Comparison of ENCODE assay signal across 21 cellular contexts in the genomic region with DNA sequence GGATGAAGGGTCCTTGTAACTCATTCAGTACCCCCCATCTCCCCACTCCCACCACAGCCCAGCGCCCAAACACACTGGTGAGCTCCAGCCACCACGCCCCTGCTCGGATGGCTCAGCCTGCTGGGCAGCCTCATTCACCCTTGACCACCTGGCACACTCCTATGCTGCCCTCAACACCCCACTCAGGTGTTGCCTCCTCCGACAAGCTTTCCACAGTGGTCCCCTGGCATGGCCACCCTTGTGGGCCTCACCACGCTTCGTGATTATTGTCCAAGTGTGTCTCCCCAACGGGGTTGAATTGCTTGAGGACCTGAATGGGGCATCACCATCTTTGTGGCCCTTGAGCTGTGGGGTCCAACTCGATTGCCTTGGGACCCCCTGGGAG. TPM values are rescaled to one million over a fixed set of nuclear protein-coding genes. Genes with fewer than 3 reads are reported as not detected.
A peak's percentile ranks its signal among the peaks of the same experiment; 100 is the strongest.
DNase-seq lines count a peak whose midpoint lies in the region; ATAC-seq and TF ChIP-seq lines count a peak whose summit lies in the region.
"Had no signal": no experiment of that assay in that cellular context is flagged by ENCODE, and none has a peak within 500 bp of the region (broad histone marks: within the 10 kb centered on the region; RNA-seq: fewer than 3 reads in every experiment).

No MANE protein-coding gene starts in this region.

- H3K4me3 Mint-ChIP-seq in T-helper 1 cell treated with Interleukin-12 subunit alpha and Interleukin-12 subunit beta and Interleukin-4 antibody, amounts not matched to agents 30 μg/mL and 1 μg/mL, for 36 hours, result no peak overlapping the region
- no peak overlapping the region for H3K4me3 Mint-ChIP-seq in activated T-helper 17 cell treated with anti-CD3 and anti-CD28 coated beads, Interleukin-2, amount 50 U/mL, for 72 hours
- H3K4me3 Mint-ChIP-seq: CD8-positive, alpha-beta memory T cell had no signal

- H3K9me3 ChIP-seq in IMR-90 (ENCODE audit: control insufficient read depth, insufficient read depth, low read length) (no peaks in the 10 kb centered on the region), hepatocyte (ENCODE audit: low read depth) (no peaks in the 10 kb centered on the region), spleen (no peaks in the 10 kb centered on the region)
- H3K9me3 ChIP-seq: Peyer's patch, SJCRH30 had no signal

- no peak for TF ChIP-seq CTCF in IMR-90 (conservative IDR thresholded peaks at IDR 0.05; ENCODE audit: low read depth, low read length)
- TF ChIP-seq CTCF in hepatocyte (IDR thresholded peaks at IDR 0.05; ENCODE audit: poor library complexity), result no peak
- no peak for TF ChIP-seq CTCF in spleen (IDR thresholded peaks at IDR 0.05 in 8 of 11, conservative IDR thresholded peaks at IDR 0.05 in 3 of 11)

- no peak overlapping the region for H2AK5ac ChIP-seq in IMR-90 (ENCODE audit: low read depth, low read length)

- H3K36me3 ChIP-seq in IMR-90 (ENCODE audit: control insufficient read depth, insufficient read depth, low read length) (no peaks in the 10 kb centered on the region), hepatocyte (replicated peaks; ENCODE audit: insufficient read depth, low read depth) (no peaks in the 10 kb centered on the region), spleen (no peaks in the 10 kb centered on the region)
- H3K36me3 ChIP-seq: Peyer's patch, SJCRH30 had no signal

- peak overlapping the region; percentile 36 for H3K27ac Mint-ChIP-seq in T-helper 1 cell treated with Interleukin-12 subunit alpha and Interleukin-12 subunit beta and Interleukin-4 antibody, amounts not matched to agents 30 μg/mL and 1 μg/mL, for 36 hours
- H3K27ac Mint-ChIP-seq in activated T-helper 17 cell treated with anti-CD3 and anti-CD28 coated beads, Interleukin-2, amount 50 U/mL, for 72 hours, result no peak overlapping the region

- no peaks in the 10 kb centered on the region for H3K9me2 ChIP-seq in hepatocyte (replicated peaks; ENCODE audit: insufficient read depth)

- no peak overlapping the region for H3K18ac ChIP-seq in IMR-90 (ENCODE audit: low read depth, low read length)

- no peak overlapping the region for H2BK5ac ChIP-seq in IMR-90 (ENCODE audit: low read depth, low read length, poor library complexity, severe bottlenecking)

- no peak overlapping the region for H3K23ac ChIP-seq in IMR-90 (ENCODE audit: low read depth, low read length)

- no peak overlapping the region for H4K8ac ChIP-seq in IMR-90 (ENCODE audit: low read depth in 2 of 2, low read length in 2 of 2)

- peaks cover 4% of the 10 kb centered on the region for H3K27me3 Mint-ChIP-seq in T-helper 1 cell treated with Interleukin-12 subunit alpha and Interleukin-12 subunit beta and Interleukin-4 antibody, amounts not matched to agents 30 μg/mL and 1 μg/mL, for 36 hours (ENCODE audit: low read depth)
- peaks cover 4% of the 10 kb centered on the region for H3K27me3 Mint-ChIP-seq in activated T-helper 17 cell treated with anti-CD3 and anti-CD28 coated beads, Interleukin-2, amount 50 U/mL, for 72 hours

- H3K9me3 Mint-ChIP-seq in T-helper 1 cell treated with Interleukin-12 subunit alpha and Interleukin-12 subunit beta and Interleukin-4 antibody, amounts not matched to agents 30 μg/mL and 1 μg/mL, for 36 hours, result no peaks in the 10 kb centered on the region
- H3K9me3 Mint-ChIP-seq in activated T-helper 17 cell treated with anti-CD3 and anti-CD28 coated beads, Interleukin-2, amount 50 U/mL, for 72 hours, result no peaks in the 10 kb centered on the region
- H3K9me3 Mint-ChIP-seq: CD8-positive, alpha-beta memory T cell had no signal

- H2BK15ac ChIP-seq in IMR-90 (ENCODE audit: low read depth, low read length), result no peak overlapping the region

- H3K4ac ChIP-seq in IMR-90 (ENCODE audit: low read depth, low read length), result no peak overlapping the region

- H3K14ac ChIP-seq in IMR-90 (replicated peaks; ENCODE audit: low read depth, low read length), result no peak overlapping the region

- dilution Hi-C loops in IMR-90 (cut with HindIII; ENCODE audit: low sequenced_read_pairs, unreplicated experiment), result no loop called here

- H4K20me1 ChIP-seq in IMR-90 (ENCODE audit: insufficient read depth, low read length) (no peaks in the 10 kb centered on the region), hepatocyte (ENCODE audit: insufficient read depth, poor library complexity, severe bottlenecking) (no peaks in the 10 kb centered on the region)

- no peaks in the 10 kb centered on the region for H3K79me1 ChIP-seq in IMR-90 (ENCODE audit: low read depth in 1 of 2, low read length in 2 of 2)

- ATAC-seq in IMR-90 (ENCODE audit: low read depth), result no peak
- ATAC-seq in activated T-helper 17 cell treated with anti-CD3 and anti-CD28 coated beads, Interleukin-2, amount 50 U/mL, for 72 hours (replicated peaks), result no peak
- ATAC-seq in GM21360 (IDR thresholded peaks at IDR 0.05; ENCODE audit: unreplicated experiment), result no peak

- H3K4me2 ChIP-seq in IMR-90 (ENCODE audit: low read depth, low read length) (no peak overlapping the region), hepatocyte (no peak overlapping the region)

- intact Hi-C loops in IMR-90 (cut with micrococcal nuclease), result no loop called here
- intact Hi-C loops in spleen (cut with DNase I; ENCODE audit: low total_unique reads), result no loop called here

- H3K9me1 ChIP-seq in IMR-90 (ENCODE audit: insufficient read depth, low read length), result no peaks in the 10 kb centered on the region

- H2BK20ac ChIP-seq in IMR-90 (ENCODE audit: low read depth, low read length), result no peak overlapping the region

- H3K4me1 ChIP-seq in IMR-90 (ENCODE audit: control insufficient read depth, insufficient read depth, low read length) (no peaks in the 10 kb centered on the region), hepatocyte (ENCODE audit: insufficient read depth) (peaks cover 18% of the 10 kb centered on the region), spleen (peaks cover 0 to 33% (median 16%) of the 10 kb centered on the region in 6 donors)
- H3K4me1 ChIP-seq: Peyer's patch, SJCRH30 had no signal

- no peaks in the 10 kb centered on the region for H3K79me2 ChIP-seq in hepatocyte

- DNase-seq in T-helper 1 cell (no peak), IMR-90 (no peak), hepatocyte (ENCODE audit: low spot score) (no peak), spleen (peak; percentile 32)
- DNase-seq: 8988T, Karpas-422, NCI-H187, NCI-H446, NCI-H526, SJCRH30 had no signal

- TF ChIP-seq POLR2A in IMR-90 (IDR thresholded peaks at IDR 0.05; ENCODE audit: low read depth, low read length), result no peak
- TF ChIP-seq POLR2A in spleen (IDR thresholded peaks at IDR 0.05), result no peak

- no peak overlapping the region for H2AK9ac ChIP-seq in IMR-90 (replicated peaks; ENCODE audit: low read depth, low read length, poor library complexity)

- WGBS in IMR-90 (ENCODE audit: extremely low coverage in 2 of 2, insufficient read length in 1 of 2), 2 experiments, result 66% methylated on average over 7 of the region's 8 CpGs; no CpG with 5 or more reads in 1 of the 2 experiments
- WGBS in hepatocyte (ENCODE audit: low lambda C conversion rate, missing lambda C conversion rate), result 97% methylated on average over 8 of the region's 8 CpGs
- WGBS in spleen, 5 donors, result 92 to 97% (median 93%) methylated on average over 7 to 8 of the region's 8 CpGs

- no peak overlapping the region for H3K9ac ChIP-seq in IMR-90 (ENCODE audit: low read depth, low read length)

- CTCF ChIA-PET in IMR-90 (lab: Yijun Ruan, JAX), result no interaction called here

- in situ Hi-C loops in IMR-90 (cut with MboI; ENCODE audit: low sequenced_read_pairs), result no loop called here

- no peak overlapping the region for H4K5ac ChIP-seq in IMR-90 (ENCODE audit: low read depth, low read length)

- no peak overlapping the region for H4K91ac ChIP-seq in IMR-90 (ENCODE audit: insufficient read depth, low read depth, low read length)

- peaks cover 15% of the 10 kb centered on the region for H3K27me3 ChIP-seq in IMR-90 (ENCODE audit: control insufficient read depth, insufficient read depth, low read length)
- H3K27me3 ChIP-seq in hepatocyte, result peaks cover 8% of the 10 kb centered on the region
- H3K27me3 ChIP-seq in spleen (replicated peaks in 1 of 7), result peaks cover 0 to 15% (median 0%) of the 10 kb centered on the region in 7 donors
- H3K27me3 ChIP-seq: Peyer's patch, SJCRH30 had no signal

- H3K4me1 Mint-ChIP-seq in T-helper 1 cell treated with Interleukin-12 subunit alpha and Interleukin-12 subunit beta and Interleukin-4 antibody, amounts not matched to agents 30 μg/mL and 1 μg/mL, for 36 hours (ENCODE audit: low read depth), result peaks cover 8% of the 10 kb centered on the region
- peaks cover 6% of the 10 kb centered on the region for H3K4me1 Mint-ChIP-seq in activated T-helper 17 cell treated with anti-CD3 and anti-CD28 coated beads, Interleukin-2, amount 50 U/mL, for 72 hours
- H3K4me1 Mint-ChIP-seq: CD8-positive, alpha-beta memory T cell had no signal

- H2AFZ ChIP-seq in IMR-90 (replicated peaks; ENCODE audit: low read length, poor library complexity), result peak overlapping the region; percentile 14
- no peak overlapping the region for H2AFZ ChIP-seq in hepatocyte

- no peak overlapping the region for H3K27ac ChIP-seq in IMR-90 (ENCODE audit: insufficient read depth, low read length)
- peak overlapping the region; percentile 83 for H3K27ac ChIP-seq in hepatocyte
- peak overlapping the region in 1 of 8 donors; percentile 48 for H3K27ac ChIP-seq in spleen
- H3K27ac ChIP-seq: C4-2B, Peyer's patch, SJCRH30 had no signal

- H2BK120ac ChIP-seq in IMR-90 (ENCODE audit: low read depth, low read length), result no peak overlapping the region

- TF ChIP-seq RAD21 in IMR-90 (IDR thresholded peaks at IDR 0.05; ENCODE audit: low read length), result no peak

- H3K4me3 ChIP-seq in IMR-90 (ENCODE audit: insufficient read depth, low read depth, low read length), result no peak overlapping the region
- no peak overlapping the region for H3K4me3 ChIP-seq in hepatocyte
- no peak overlapping the region for H3K4me3 ChIP-seq in spleen
- H3K4me3 ChIP-seq: Peyer's patch, SJCRH30 had no signal

- H3K56ac ChIP-seq in IMR-90 (ENCODE audit: extremely low read depth, insufficient read depth, low read length), result no peak overlapping the region

- BruUV-seq in IMR-90 (replicated peaks; lab: Mats Ljungman, UMichigan), result no TSS peak

- POLR2A ChIA-PET in IMR-90 (lab: Charles Lee; ENCODE audit: unreplicated experiment), result no interaction called here

- no peaks in the 10 kb centered on the region for H3K36me3 Mint-ChIP-seq in T-helper 1 cell treated with Interleukin-12 subunit alpha and Interleukin-12 subunit beta and Interleukin-4 antibody, amounts not matched to agents 30 μg/mL and 1 μg/mL, for 36 hours (ENCODE audit: low read depth)
- H3K36me3 Mint-ChIP-seq in activated T-helper 17 cell treated with anti-CD3 and anti-CD28 coated beads, Interleukin-2, amount 50 U/mL, for 72 hours (ENCODE audit: low read depth), result no peaks in the 10 kb centered on the region
- H3K36me3 Mint-ChIP-seq: CD8-positive, alpha-beta memory T cell had no signal

RNA-seq across cellular contexts. Expression of a gene that starts 12.0 kb away (rescaled TPM):
- total RNA-seq in IMR-90 (2012; rRNA removed) (not detected in 2 replicates), hepatocyte (1.4 and 1.6 TPM in 2 replicates), spleen (10 to 100 TPM in 3 of 7 donors, 1 to 10 TPM in 4; 3.0 to 17.0 (median 7.5) TPM)
- polyA plus RNA-seq in IMR-90 (2012; rRNA removed) (not detected in 2 replicates), hepatocyte (0.59 and 1.1 TPM in 2 replicates), spleen (1 to 10 TPM in 2 of 3 donors, under 1 TPM in 1; 0.91 to 3.1 (median 1.1) TPM)
- not detected in 2 replicates for polyA plus RNA-seq in IMR-90 (2012; cell fraction: cytosol; rRNA removed)
- 0.01 TPM in 1 of 2 replicates, not detected in the other for polyA plus RNA-seq in IMR-90 (2012; cell fraction: nucleus; rRNA removed; ENCODE audit: low replicate concordance)
- total RNA-seq in activated T-helper 17 cell treated with anti-CD3 and anti-CD28 coated beads, Interleukin-2, amount 50 U/mL, for 72 hours, result 1 to 10 TPM in 1 of 2 donors, under 1 TPM in 1; 0.45 to 1.3 TPM
- total RNA-seq: H4, OCI-LY7, SJCRH30 had no signal
- polyA plus RNA-seq: AG04450; CD8-positive, alpha-beta memory T cell had no signal

RNA-seq across cellular contexts. Expression of a gene that starts 56.0 kb away (rescaled TPM):
- total RNA-seq in IMR-90 (2012; rRNA removed) (not detected in 2 replicates), hepatocyte (not detected in 2 replicates), spleen (not detected)
- polyA plus RNA-seq in IMR-90 (2012; rRNA removed) (not detected in 2 replicates), hepatocyte (not detected in 2 replicates), spleen (not detected)
- polyA plus RNA-seq in IMR-90 (2012; cell fraction: cytosol; rRNA removed), result not detected in 2 replicates
- polyA plus RNA-seq in IMR-90 (2012; cell fraction: nucleus; rRNA removed; ENCODE audit: low replicate concordance), result not detected in 2 replicates
- total RNA-seq in activated T-helper 17 cell treated with anti-CD3 and anti-CD28 coated beads, Interleukin-2, amount 50 U/mL, for 72 hours, result not detected
- total RNA-seq: CD8-positive, alpha-beta memory T cell; Daoy; H4; M059J; OCI-LY7; Peyer's patch; SJCRH30 had no signal
- polyA plus RNA-seq: AG04450; CD8-positive, alpha-beta memory T cell had no signal
